ENCODE assay signal across 20 cellular contexts in genomic region chr3:114697441-114697840, GRCh38.
DNase-seq lines count a peak whose midpoint lies in the region; ATAC-seq and TF ChIP-seq lines count a peak whose summit lies in the region.
"Had no signal": no experiment of that assay in that cellular context is flagged by ENCODE, and none has a peak within 500 bp of the region (broad histone marks: within the 10 kb centered on the region; RNA-seq: fewer than 3 reads in every experiment).

No MANE protein-coding gene starts in this region.

- H3K4me1 ChIP-seq in left ventricle myocardium inferior = peaks cover 14% of the 10 kb centered on the region
- peaks cover 11% of the 10 kb centered on the region for H3K4me1 ChIP-seq in upper lobe of right lung
- no peaks in the 10 kb centered on the region for H3K4me1 ChIP-seq in naive thymus-derived CD4-positive, alpha-beta T cell (ENCODE audit: control insufficient read depth in 2 of 2, insufficient read depth in 2 of 2, low read length in 2 of 2)
- H3K4me1 ChIP-seq: testis had no signal

- ATAC-seq in left ventricle myocardium superior = peak; percentile 71
- ATAC-seq in upper lobe of right lung = peak; percentile 71
- no peak for ATAC-seq in naive thymus-derived CD4-positive, alpha-beta T cell
- ATAC-seq: activated naive CD8-positive, alpha-beta T cell treated with anti-CD3 and anti-CD28 coated beads, Interleukin-2, amount 50 U/mL, for 24 hours; natural killer cell treated with Interleukin-12 subunit alpha and Interleukin-12 subunit beta and Interleukin-15 and Interleukin-18, amount 100 ng/mL, for 72 hours; stimulated activated effector memory CD8-positive, alpha-beta T cell treated with anti-CD3 and anti-CD28 coated beads, Interleukin-12 subunit alpha, Interleukin-12 subunit beta, amount 100 ng/mL, for 72 hours had no signal

- H3K9me3 ChIP-seq in left ventricle myocardium inferior (replicated peaks) (no peaks in the 10 kb centered on the region), upper lobe of right lung (no peaks in the 10 kb centered on the region)
- no peaks in the 10 kb centered on the region for H3K9me3 ChIP-seq in naive thymus-derived CD4-positive, alpha-beta T cell (ENCODE audit: control insufficient read depth in 2 of 3, low read length in 3 of 3)
- H3K9me3 ChIP-seq: sigmoid colon, testis had no signal

- POLR2A ChIA-PET in naive thymus-derived CD4-positive, alpha-beta T cell (lab: Charles Lee) = no interaction called here

- peaks cover 1 to 49% (median 16%) of the 10 kb centered on the region in 7 donors for H3K4me1 Mint-ChIP-seq in naive thymus-derived CD4-positive, alpha-beta T cell
- H3K4me1 Mint-ChIP-seq: activated CD4-positive, alpha-beta T cell treated with anti-CD3 and anti-CD28 coated beads, Interleukin-2, amount 10 ng/mL, durations not matched to agents 24 days and 14 days had no signal

- intact Hi-C loops in left ventricle myocardium superior (cut with micrococcal nuclease) = no loop called here
- intact Hi-C loops in left ventricle myocardium inferior (cut with micrococcal nuclease) = no loop called here
- intact Hi-C loops in upper lobe of right lung (cut with DNase I) = no loop called here
- intact Hi-C loops in naive thymus-derived CD4-positive, alpha-beta T cell (cut with micrococcal nuclease) = no loop called here

- H3K36me3 ChIP-seq in left ventricle myocardium inferior (no peaks in the 10 kb centered on the region), upper lobe of right lung (no peaks in the 10 kb centered on the region)
- no peaks in the 10 kb centered on the region for H3K36me3 ChIP-seq in naive thymus-derived CD4-positive, alpha-beta T cell (ENCODE audit: control insufficient read depth in 2 of 3, insufficient read depth in 3 of 3, low read length in 3 of 3)
- H3K36me3 ChIP-seq: sigmoid colon had no signal

- H3K27ac ChIP-seq in left ventricle myocardium inferior (replicated peaks) (no peak overlapping the region), upper lobe of right lung (no peak overlapping the region)
- no peak overlapping the region for H3K27ac ChIP-seq in naive thymus-derived CD4-positive, alpha-beta T cell (ENCODE audit: low read depth, low read length)
- H3K27ac ChIP-seq: epithelial cell of prostate, sigmoid colon, testis had no signal

- peaks cover 0 to 45% (median 13%) of the 10 kb centered on the region in 5 donors for H3K36me3 Mint-ChIP-seq in naive thymus-derived CD4-positive, alpha-beta T cell
- H3K36me3 Mint-ChIP-seq: natural killer cell treated with Interleukin-12 subunit alpha and Interleukin-12 subunit beta and Interleukin-15 and Interleukin-18, amount 100 ng/mL, for 72 hours; stimulated activated effector memory CD8-positive, alpha-beta T cell treated with anti-CD3 and anti-CD28 coated beads, Interleukin-12 subunit alpha, Interleukin-12 subunit beta, amount 100 ng/mL, for 72 hours had no signal

- DNase-seq in left ventricle myocardium superior (no peak), left ventricle myocardium inferior (no peak), SIG-M5 (lab: John Stamatoyannopoulos, UW) (peak; percentile 57), fibroblast of pulmonary artery (ENCODE audit: low read depth) (peak; percentile 33), upper lobe of right lung (no peak), activated gamma-delta T cell (lab: John Stamatoyannopoulos, UW) (no peak)
- DNase-seq in naive thymus-derived CD4-positive, alpha-beta T cell = no peak
- DNase-seq in stimulated activated naive CD4-positive, alpha-beta T cell treated with Interleukin-2 at 50 U/mL for 16 hours (lab: John Stamatoyannopoulos, UW) = no peak
- DNase-seq: activated CD4-positive, alpha-beta T cell treated with anti-CD3 and anti-CD28 coated beads, Interleukin-2, amount 10 ng/mL, durations not matched to agents 24 days and 14 days; activated CD8-positive, alpha-beta memory T cell treated with anti-CD3 and anti-CD28 coated beads, Interleukin-2, amount 50 U/mL, for 4 hours; activated naive CD8-positive, alpha-beta T cell treated with anti-CD3 and anti-CD28 coated beads, Interleukin-2, amount 50 U/mL, for 24 hours; C1 segment of cervical spinal cord; hypothalamus; NCI-H1092 treated with DMSO at 0.1 percent for 48 hours; NCI-H2029 treated with DMSO at 0.1 percent for 48 hours; sigmoid colon; testis had no signal

- H3K4me3 ChIP-seq in left ventricle myocardium inferior = no peak overlapping the region
- H3K4me3 ChIP-seq in fibroblast of pulmonary artery (replicated peaks; ENCODE audit: low read depth, low read length) = no peak overlapping the region
- no peak overlapping the region for H3K4me3 ChIP-seq in upper lobe of right lung
- no peak overlapping the region for H3K4me3 ChIP-seq in naive thymus-derived CD4-positive, alpha-beta T cell (ENCODE audit: low read length)
- H3K4me3 ChIP-seq: sigmoid colon, testis had no signal

- TF ChIP-seq CTCF in left ventricle myocardium inferior (IDR thresholded peaks at IDR 0.05; ENCODE audit: borderline replicate concordance) (no peak), fibroblast of pulmonary artery (IDR thresholded peaks at IDR 0.05; ENCODE audit: low read length, missing control alignments) (no peak), upper lobe of right lung (IDR thresholded peaks at IDR 0.05) (no peak)

- no peak overlapping the region for H3K4me3 Mint-ChIP-seq in naive thymus-derived CD4-positive, alpha-beta T cell
- H3K4me3 Mint-ChIP-seq: activated CD4-positive, alpha-beta T cell treated with anti-CD3 and anti-CD28 coated beads, Interleukin-2, amount 10 ng/mL, durations not matched to agents 24 days and 14 days; activated naive CD8-positive, alpha-beta T cell treated with anti-CD3 and anti-CD28 coated beads, Interleukin-2, amount 50 U/mL, for 24 hours; natural killer cell treated with Interleukin-12 subunit alpha and Interleukin-12 subunit beta and Interleukin-15 and Interleukin-18, amount 100 ng/mL, for 72 hours; stimulated activated effector memory CD8-positive, alpha-beta T cell treated with anti-CD3 and anti-CD28 coated beads, Interleukin-12 subunit alpha, Interleukin-12 subunit beta, amount 100 ng/mL, for 72 hours had no signal

- no peaks in the 10 kb centered on the region for H3K9me3 Mint-ChIP-seq in naive thymus-derived CD4-positive, alpha-beta T cell
- H3K9me3 Mint-ChIP-seq: activated CD4-positive, alpha-beta T cell treated with anti-CD3 and anti-CD28 coated beads, Interleukin-2, amount 10 ng/mL, durations not matched to agents 24 days and 14 days; activated naive CD8-positive, alpha-beta T cell treated with anti-CD3 and anti-CD28 coated beads, Interleukin-2, amount 50 U/mL, for 24 hours; natural killer cell treated with Interleukin-12 subunit alpha and Interleukin-12 subunit beta and Interleukin-15 and Interleukin-18, amount 100 ng/mL, for 72 hours; stimulated activated effector memory CD8-positive, alpha-beta T cell treated with anti-CD3 and anti-CD28 coated beads, Interleukin-12 subunit alpha, Interleukin-12 subunit beta, amount 100 ng/mL, for 72 hours had no signal

- CTCF ChIA-PET in naive thymus-derived CD4-positive, alpha-beta T cell (lab: Charles Lee) = no interaction called here

- H3K27me3 Mint-ChIP-seq in naive thymus-derived CD4-positive, alpha-beta T cell = no peaks in the 10 kb centered on the region
- H3K27me3 Mint-ChIP-seq: activated CD4-positive, alpha-beta T cell treated with anti-CD3 and anti-CD28 coated beads, Interleukin-2, amount 10 ng/mL, durations not matched to agents 24 days and 14 days; activated naive CD8-positive, alpha-beta T cell treated with anti-CD3 and anti-CD28 coated beads, Interleukin-2, amount 50 U/mL, for 24 hours; natural killer cell treated with Interleukin-12 subunit alpha and Interleukin-12 subunit beta and Interleukin-15 and Interleukin-18, amount 100 ng/mL, for 72 hours had no signal

- H3K27me3 ChIP-seq in left ventricle myocardium inferior (ENCODE audit: low read depth) (no peaks in the 10 kb centered on the region), upper lobe of right lung (no peaks in the 10 kb centered on the region)
- no peaks in the 10 kb centered on the region for H3K27me3 ChIP-seq in naive thymus-derived CD4-positive, alpha-beta T cell (ENCODE audit: control insufficient read depth in 2 of 2, insufficient read depth in 2 of 2, low read length in 2 of 2)
- H3K27me3 ChIP-seq: sigmoid colon, testis had no signal

- no peak overlapping the region for H3K27ac Mint-ChIP-seq in naive thymus-derived CD4-positive, alpha-beta T cell
- H3K27ac Mint-ChIP-seq: activated CD4-positive, alpha-beta T cell treated with anti-CD3 and anti-CD28 coated beads, Interleukin-2, amount 10 ng/mL, durations not matched to agents 24 days and 14 days; activated naive CD8-positive, alpha-beta T cell treated with anti-CD3 and anti-CD28 coated beads, Interleukin-2, amount 50 U/mL, for 24 hours; natural killer cell treated with Interleukin-12 subunit alpha and Interleukin-12 subunit beta and Interleukin-15 and Interleukin-18, amount 100 ng/mL, for 72 hours; stimulated activated effector memory CD8-positive, alpha-beta T cell treated with anti-CD3 and anti-CD28 coated beads, Interleukin-12 subunit alpha, Interleukin-12 subunit beta, amount 100 ng/mL, for 72 hours had no signal

Comparison
In these comparisons a context has a peak if more than half of its experiments do, and no peak if none do; other contexts are left out.
1. DNase-seq: peak in SIG-M5 (single experiment) and fibroblast of pulmonary artery (single experiment); none in left ventricle myocardium superior (single experiment), left ventricle myocardium inferior (single experiment), upper lobe of right lung (single experiment), naive thymus-derived CD4-positive, alpha-beta T cell (0 of 9), activated gamma-delta T cell (single experiment) and stimulated activated naive CD4-positive, alpha-beta T cell treated with Interleukin-2 at 50 U/mL for 16 hours (single experiment).